Comparison of ENCODE assay signal across 14 cellular contexts in the genomic region with DNA sequence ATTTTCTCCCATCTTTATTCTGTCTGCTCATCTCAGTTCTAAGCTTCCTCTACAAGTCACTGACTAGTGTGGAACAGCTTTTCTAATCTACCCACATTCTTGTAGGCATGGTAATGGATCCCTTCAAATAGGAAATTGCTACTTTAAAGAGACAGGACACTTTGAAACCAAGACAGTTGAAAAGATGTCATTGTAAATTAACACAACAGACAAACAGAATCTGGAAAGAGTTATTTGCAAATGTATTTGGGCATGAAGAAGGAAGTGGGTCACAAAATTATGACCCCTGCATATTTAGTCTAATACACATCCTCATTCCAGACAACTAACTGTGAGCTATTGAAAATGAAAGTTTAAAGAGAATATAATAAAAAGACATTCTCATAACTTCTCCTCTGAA.
DNase-seq lines count a peak whose midpoint lies in the region; ATAC-seq, FAIRE-seq and TF ChIP-seq lines count a peak whose summit lies in the region.
"Had no signal": no experiment of that assay in that cellular context is flagged by ENCODE, and none has a peak within 500 bp of the region (broad histone marks: within the 10 kb centered on the region; RNA-seq: fewer than 3 reads in every experiment).

No MANE protein-coding gene starts in this region.

- H3K27me3 ChIP-seq in liver (ENCODE audit: control insufficient read depth in 4 of 4, insufficient read depth in 4 of 4, low read length in 3 of 4) = no peaks in the 10 kb centered on the region
- H3K27me3 ChIP-seq in HepG2 (ENCODE audit: control insufficient read depth in 1 of 2, insufficient read depth in 2 of 2, low read length in 2 of 2) = no peaks in the 10 kb centered on the region; a peak in 1 of 5 replicates

- TF ChIP-seq EP300 in HepG2 (IDR thresholded peaks at IDR 0.05; ENCODE audit: low read depth in 2 of 2, low read length in 2 of 2) (no peak), HepG2 (CRISPR knock-in tag; IDR thresholded peaks at IDR 0.05; ENCODE audit: borderline replicate concordance) (no peak)

- H3K4me1 Mint-ChIP-seq in glutamatergic neuron (ENCODE audit: low read depth, unreplicated experiment) (peaks cover 29% of the 10 kb centered on the region), CD14-positive monocyte (peaks cover 4% of the 10 kb centered on the region)

- TF ChIP-seq POLR2A in HepG2 (IDR thresholded peaks at IDR 0.05; ENCODE audit: insufficient read depth in 1 of 2, low read depth in 2 of 2, low read length in 2 of 2) = no peak

- DNase-seq in HepG2 (ENCODE audit: low spot score) = no peak
- peak; percentile 56 for DNase-seq in amniotic epithelial cell (ENCODE audit: low read depth)
- DNase-seq in glutamatergic neuron = no peak
- no peak for DNase-seq in DMS114 treated with DMSO at 0.1 percent for 48 hours (lab: John Stamatoyannopoulos, UW; ENCODE audit: unreplicated experiment)
- no peak for DNase-seq in cerebellar nuclear complex (lab: John Stamatoyannopoulos, UW)
- DNase-seq in CD14-positive monocyte (ENCODE audit: low spot score) = no peak
- DNase-seq: amniotic stem cell, GF-D8, KG1 had no signal

- ATAC-seq in HepG2 (no peak), GM18517 (IDR thresholded peaks at IDR 0.05; ENCODE audit: unreplicated experiment) (no peak)

- in situ Hi-C loops in HepG2 (cut with HindIII; ENCODE audit: extremely low pct_ligation_motif_present, low pct_unique_long_range_greater_than_20kb) = no loop called here

- no peak for FAIRE-seq in HepG2 (lab: Jason Lieb, UNC)
- FAIRE-seq: TTC549 had no signal

- no peaks in the 10 kb centered on the region for H3K4me1 ChIP-seq in liver (ENCODE audit: control insufficient read depth in 4 of 4, insufficient read depth in 4 of 4, low read length in 3 of 4)
- H3K4me1 ChIP-seq in HepG2 (ENCODE audit: insufficient read depth, low read length) = 0 out of 2 replicates have a peak, but pooled peaks cover 5% of the 10 kb centered on the region

- no peak overlapping the region for H3K27ac ChIP-seq in liver (ENCODE audit: low read depth in 1 of 2, low read length in 2 of 2)
- H3K27ac ChIP-seq in HepG2 (ENCODE audit: extremely low read length, insufficient read depth, low read length) = no peak overlapping the region
- H3K27ac ChIP-seq: RWPE1 had no signal

- intact Hi-C loops in HepG2 (cut with micrococcal nuclease; ENCODE audit: unreplicated experiment) (no loop called here), CD14-positive monocyte (cut with micrococcal nuclease) (no loop called here)

- H3K9ac ChIP-seq in liver (ENCODE audit: low read depth in 1 of 2, low read length in 2 of 2) = no peak overlapping the region
- H3K9ac ChIP-seq in HepG2 (ENCODE audit: insufficient read depth, low read depth, low read length) = no peak overlapping the region

- CTCF ChIA-PET in HepG2 (lab: Yijun Ruan, JAX; ENCODE audit: low intra/inter-chr PET ratio, low total read pairs) = no interaction called here

- TF ChIP-seq CTCF in liver (IDR thresholded peaks at IDR 0.05; ENCODE audit: low read depth, low read length, missing input control) (no peak), HepG2 (CRISPR knock-in tag; IDR thresholded peaks at IDR 0.05) (no peak), glutamatergic neuron (IDR thresholded peaks at IDR 0.05; ENCODE audit: partially characterized antibody, unreplicated experiment) (no peak), CD14-positive monocyte (IDR thresholded peaks at IDR 0.05) (no peak)

- H3K27me3 Mint-ChIP-seq in glutamatergic neuron (ENCODE audit: unreplicated experiment) (peaks cover 6% of the 10 kb centered on the region), CD14-positive monocyte (ENCODE audit: low read depth in 3 of 3) (peaks cover 0 to 4% (median 2%) of the 10 kb centered on the region in 3 donors)

- TF ChIP-seq RAD21 in liver (IDR thresholded peaks at IDR 0.05) (peak in 1 of 2 donors; percentile 16), HepG2 (CRISPR knock-in tag; IDR thresholded peaks at IDR 0.05) (no peak)

- H3K36me3 Mint-ChIP-seq in glutamatergic neuron (ENCODE audit: unreplicated experiment) = no peaks in the 10 kb centered on the region
- H3K36me3 Mint-ChIP-seq in CD14-positive monocyte = no peaks in the 10 kb centered on the region

- H3K4me3 ChIP-seq in liver (ENCODE audit: low read depth in 1 of 3, low read length in 3 of 3) (no peak overlapping the region), HepG2 (replicated peaks in 1 of 3; ENCODE audit: insufficient read depth in 1 of 3, low read depth in 2 of 3, low read length in 3 of 3) (no peak overlapping the region)

- H3K27ac Mint-ChIP-seq in glutamatergic neuron (ENCODE audit: unreplicated experiment) (peak overlapping the region; percentile 48), CD14-positive monocyte (no peak overlapping the region)
- H3K27ac Mint-ChIP-seq: progenitor cell of endocrine pancreas had no signal

- no peak overlapping the region for H2AFZ ChIP-seq in HepG2 (ENCODE audit: low read length)

- H3K79me2 ChIP-seq in HepG2 (ENCODE audit: insufficient read depth, low read length) = no peaks in the 10 kb centered on the region

- H3K4me2 ChIP-seq in HepG2 (ENCODE audit: low read depth, low read length) = no peak overlapping the region

- H3K36me3 ChIP-seq in liver (ENCODE audit: control insufficient read depth in 4 of 4, insufficient read depth in 3 of 4, low read depth in 1 of 4, low read length in 3 of 4) (no peaks in the 10 kb centered on the region), HepG2 (replicated peaks in 1 of 2; ENCODE audit: control insufficient read depth in 1 of 2, insufficient read depth in 2 of 2, low read length in 2 of 2) (no peaks in the 10 kb centered on the region)

- POLR2A ChIA-PET in HepG2 (lab: Yijun Ruan, JAX) = no interaction called here

- H4K20me1 ChIP-seq in HepG2 (ENCODE audit: insufficient read depth, low read length) = no peaks in the 10 kb centered on the region

- H3K9me3 ChIP-seq in liver (ENCODE audit: control insufficient read depth in 4 of 4, low read length in 3 of 4) (no peaks in the 10 kb centered on the region), HepG2 (ENCODE audit: low read length) (no peaks in the 10 kb centered on the region)

- no peaks in the 10 kb centered on the region for H3K9me3 Mint-ChIP-seq in glutamatergic neuron (ENCODE audit: unreplicated experiment)
- H3K9me3 Mint-ChIP-seq in CD14-positive monocyte = no peaks in the 10 kb centered on the region

- no TSS peak for BruUV-seq in HepG2 (replicated peaks; lab: Mats Ljungman, UMichigan)

- H3K4me3 Mint-ChIP-seq in glutamatergic neuron (ENCODE audit: unreplicated experiment) (no peak overlapping the region), CD14-positive monocyte (no peak overlapping the region)

TF ChIP-seq in liver, 16 proteins besides CTCF, POLR2A, EP300 and RAD21:
- TF ChIP-seq RXRA (IDR thresholded peaks at IDR 0.05) (no peak), NR2F2 (IDR thresholded peaks at IDR 0.05) (peak; percentile 64)

TF ChIP-seq in HepG2, 621 proteins besides CTCF, POLR2A, EP300 and RAD21 (continues in another document):
- TF ChIP-seq ZSCAN25 (CRISPR knock-in tag; IDR thresholded peaks at IDR 0.05) = no peak
- TF ChIP-seq YEATS4 (CRISPR knock-in tag; IDR thresholded peaks at IDR 0.05; ENCODE audit: borderline replicate concordance) = no peak
- TF ChIP-seq, protein P1, sequence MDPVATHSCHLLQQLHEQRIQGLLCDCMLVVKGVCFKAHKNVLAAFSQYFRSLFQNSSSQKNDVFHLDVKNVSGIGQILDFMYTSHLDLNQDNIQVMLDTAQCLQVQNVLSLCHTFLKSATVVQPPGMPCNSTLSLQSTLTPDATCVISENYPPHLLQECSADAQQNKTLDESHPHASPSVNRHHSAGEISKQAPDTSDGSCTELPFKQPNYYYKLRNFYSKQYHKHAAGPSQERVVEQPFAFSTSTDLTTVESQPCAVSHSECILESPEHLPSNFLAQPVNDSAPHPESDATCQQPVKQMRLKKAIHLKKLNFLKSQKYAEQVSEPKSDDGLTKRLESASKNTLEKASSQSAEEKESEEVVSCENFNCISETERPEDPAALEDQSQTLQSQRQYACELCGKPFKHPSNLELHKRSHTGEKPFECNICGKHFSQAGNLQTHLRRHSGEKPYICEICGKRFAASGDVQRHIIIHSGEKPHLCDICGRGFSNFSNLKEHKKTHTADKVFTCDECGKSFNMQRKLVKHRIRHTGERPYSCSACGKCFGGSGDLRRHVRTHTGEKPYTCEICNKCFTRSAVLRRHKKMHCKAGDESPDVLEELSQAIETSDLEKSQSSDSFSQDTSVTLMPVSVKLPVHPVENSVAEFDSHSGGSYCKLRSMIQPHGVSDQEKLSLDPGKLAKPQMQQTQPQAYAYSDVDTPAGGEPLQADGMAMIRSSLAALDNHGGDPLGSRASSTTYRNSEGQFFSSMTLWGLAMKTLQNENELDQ (CRISPR knock-in tag; IDR thresholded peaks at IDR 0.05; ENCODE audit: borderline replicate concordance) = no peak
- no peak for TF ChIP-seq CEBPG (CRISPR knock-in tag; IDR thresholded peaks at IDR 0.05)
- TF ChIP-seq, protein P2, sequence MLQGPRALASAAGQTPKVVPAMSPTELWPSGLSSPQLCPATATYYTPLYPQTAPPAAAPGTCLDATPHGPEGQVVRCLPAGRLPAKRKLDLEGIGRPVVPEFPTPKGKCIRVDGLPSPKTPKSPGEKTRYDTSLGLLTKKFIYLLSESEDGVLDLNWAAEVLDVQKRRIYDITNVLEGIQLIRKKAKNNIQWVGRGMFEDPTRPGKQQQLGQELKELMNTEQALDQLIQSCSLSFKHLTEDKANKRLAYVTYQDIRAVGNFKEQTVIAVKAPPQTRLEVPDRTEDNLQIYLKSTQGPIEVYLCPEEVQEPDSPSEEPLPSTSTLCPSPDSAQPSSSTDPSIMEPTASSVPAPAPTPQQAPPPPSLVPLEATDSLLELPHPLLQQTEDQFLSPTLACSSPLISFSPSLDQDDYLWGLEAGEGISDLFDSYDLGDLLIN (CRISPR knock-in tag; IDR thresholded peaks at IDR 0.05; ENCODE audit: borderline replicate concordance) = no peak
- no peak for TF ChIP-seq ZNF260 (CRISPR knock-in tag; IDR thresholded peaks at IDR 0.05; ENCODE audit: borderline replicate concordance, low read depth)
- TF ChIP-seq ZNF331 (CRISPR knock-in tag; IDR thresholded peaks at IDR 0.05) = no peak
- no peak for TF ChIP-seq LCORL (IDR thresholded peaks at IDR 0.05)
- no peak for TF ChIP-seq LCORL (CRISPR knock-in tag; IDR thresholded peaks at IDR 0.05)
- no peak for TF ChIP-seq ZNF572 (CRISPR knock-in tag; IDR thresholded peaks at IDR 0.05)
